ENCODE assay signal across 1 cellular context in the genomic region with DNA sequence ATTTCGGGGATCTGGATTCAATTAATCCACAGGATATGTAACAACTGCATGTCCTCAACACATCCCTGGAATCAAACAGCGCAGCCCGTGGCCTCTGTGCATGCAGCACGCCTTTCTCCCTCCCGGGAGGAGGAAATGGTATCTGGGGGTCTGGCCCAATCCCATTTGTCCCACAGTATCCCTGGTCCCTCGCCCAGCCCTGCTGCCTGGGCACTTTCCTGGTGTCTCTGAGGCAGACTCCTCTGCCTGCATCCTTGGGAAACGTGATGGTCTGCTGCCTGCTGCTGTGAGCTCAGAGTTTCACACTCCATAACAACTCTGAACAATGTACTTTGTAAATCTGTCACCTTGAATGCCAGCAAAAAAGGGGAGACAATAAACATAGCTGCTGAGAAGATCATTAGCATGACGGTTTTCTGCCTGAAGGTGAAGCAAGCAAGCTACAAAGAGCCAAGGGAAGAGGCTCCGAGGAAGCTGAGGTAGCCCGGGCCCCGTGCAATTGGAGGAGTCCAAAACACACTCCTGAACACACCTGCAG.
A peak's percentile ranks its signal among the peaks of the same experiment; 100 is the strongest.
TF ChIP-seq lines count a peak whose summit lies in the region.

No MANE protein-coding gene starts in this region.

TF ChIP-seq in SK-N-SH, 30 proteins besides CTCF, POLR2A, EP300 and RAD21 (continued from another document):
- no peak for TF ChIP-seq SIN3A (IDR thresholded peaks at IDR 0.05; ENCODE audit: borderline replicate concordance, low read depth, low read length)
- no peak for TF ChIP-seq GABPA (IDR thresholded peaks at IDR 0.05; ENCODE audit: low read depth)
- TF ChIP-seq MXI1 (IDR thresholded peaks at IDR 0.05; ENCODE audit: low read depth, low read length): no peak; the same call in 1 of the 2 replicates
- peak; percentile 62 for TF ChIP-seq CHD2 (IDR thresholded peaks at IDR 0.05; ENCODE audit: low read length, partially characterized antibody)
- TF ChIP-seq, protein P1, sequence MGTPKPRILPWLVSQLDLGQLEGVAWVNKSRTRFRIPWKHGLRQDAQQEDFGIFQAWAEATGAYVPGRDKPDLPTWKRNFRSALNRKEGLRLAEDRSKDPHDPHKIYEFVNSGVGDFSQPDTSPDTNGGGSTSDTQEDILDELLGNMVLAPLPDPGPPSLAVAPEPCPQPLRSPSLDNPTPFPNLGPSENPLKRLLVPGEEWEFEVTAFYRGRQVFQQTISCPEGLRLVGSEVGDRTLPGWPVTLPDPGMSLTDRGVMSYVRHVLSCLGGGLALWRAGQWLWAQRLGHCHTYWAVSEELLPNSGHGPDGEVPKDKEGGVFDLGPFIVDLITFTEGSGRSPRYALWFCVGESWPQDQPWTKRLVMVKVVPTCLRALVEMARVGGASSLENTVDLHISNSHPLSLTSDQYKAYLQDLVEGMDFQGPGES (IDR thresholded peaks at IDR 0.05; ENCODE audit: low read depth, low read length): no peak
- peak; percentile 58; the same call in 1 of the 2 replicates for TF ChIP-seq FOXJ3 (CRISPR knock-in tag; IDR thresholded peaks at IDR 0.05)
- TF ChIP-seq RFX5 (IDR thresholded peaks at IDR 0.05; ENCODE audit: low read length): no peak
- no peak for TF ChIP-seq POLR2AphosphoS5 (IDR thresholded peaks at IDR 0.05; ENCODE audit: low read depth, low read length)
- no peak for TF ChIP-seq RXRA (IDR thresholded peaks at IDR 0.05; ENCODE audit: borderline replicate concordance, low read depth)
- TF ChIP-seq RCOR1 (IDR thresholded peaks at IDR 0.05; ENCODE audit: low read length): peak; percentile 65; the same call in 1 of the 2 replicates
- TF ChIP-seq, protein P2, sequence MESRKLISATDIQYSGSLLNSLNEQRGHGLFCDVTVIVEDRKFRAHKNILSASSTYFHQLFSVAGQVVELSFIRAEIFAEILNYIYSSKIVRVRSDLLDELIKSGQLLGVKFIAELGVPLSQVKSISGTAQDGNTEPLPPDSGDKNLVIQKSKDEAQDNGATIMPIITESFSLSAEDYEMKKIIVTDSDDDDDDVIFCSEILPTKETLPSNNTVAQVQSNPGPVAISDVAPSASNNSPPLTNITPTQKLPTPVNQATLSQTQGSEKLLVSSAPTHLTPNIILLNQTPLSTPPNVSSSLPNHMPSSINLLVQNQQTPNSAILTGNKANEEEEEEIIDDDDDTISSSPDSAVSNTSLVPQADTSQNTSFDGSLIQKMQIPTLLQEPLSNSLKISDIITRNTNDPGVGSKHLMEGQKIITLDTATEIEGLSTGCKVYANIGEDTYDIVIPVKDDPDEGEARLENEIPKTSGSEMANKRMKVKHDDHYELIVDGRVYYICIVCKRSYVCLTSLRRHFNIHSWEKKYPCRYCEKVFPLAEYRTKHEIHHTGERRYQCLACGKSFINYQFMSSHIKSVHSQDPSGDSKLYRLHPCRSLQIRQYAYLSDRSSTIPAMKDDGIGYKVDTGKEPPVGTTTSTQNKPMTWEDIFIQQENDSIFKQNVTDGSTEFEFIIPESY (IDR thresholded peaks at IDR 0.05; ENCODE audit: borderline replicate concordance, low read depth): no peak
- TF ChIP-seq MEF2A (IDR thresholded peaks at IDR 0.05; ENCODE audit: borderline replicate concordance, low read depth): no peak
- TF ChIP-seq YY1 (IDR thresholded peaks at IDR 0.05; ENCODE audit: low read depth): no peak
- TF ChIP-seq TCF12 (IDR thresholded peaks at IDR 0.05): no peak
- no peak for TF ChIP-seq SMC3 (IDR thresholded peaks at IDR 0.05; ENCODE audit: low read depth, low read length)
- TF ChIP-seq FOXM1 (IDR thresholded peaks at IDR 0.05; ENCODE audit: low read depth): no peak
- no peak for TF ChIP-seq REST (IDR thresholded peaks at IDR 0.05; ENCODE audit: low read depth, low read length)
